Comparison of ENCODE assay signal across 2 cellular contexts in the genomic region with DNA sequence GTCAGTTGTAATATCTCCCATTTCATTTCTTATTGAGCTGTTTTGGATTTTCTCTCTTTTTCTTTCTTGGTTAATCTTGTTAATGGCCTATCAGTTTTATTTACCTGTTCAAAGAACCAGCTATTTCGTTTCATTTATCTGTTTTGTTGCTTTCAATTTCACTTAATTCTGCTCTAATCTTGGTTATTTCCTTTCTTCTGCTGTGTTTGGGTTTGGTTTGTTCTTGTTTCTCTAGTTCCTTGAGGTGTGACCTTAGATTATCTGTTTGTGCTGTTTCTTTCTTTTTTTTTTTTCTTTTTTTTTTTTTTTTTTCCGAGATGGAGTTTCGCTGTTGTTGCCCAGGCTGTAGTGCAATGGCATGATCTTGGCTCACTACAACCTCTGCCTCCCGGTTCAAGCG.
DNase-seq lines count a peak whose midpoint lies in the region; ATAC-seq, FAIRE-seq and TF ChIP-seq lines count a peak whose summit lies in the region.
"Not testable (repeated sequence)": the region's sequence is repeated elsewhere in the genome, so short reads cannot be mapped to it uniquely, and the experiment has no call there.

No MANE protein-coding gene starts in this region.

- not testable (repeated sequence) for H3K4me3 ChIP-seq in astrocyte (ENCODE audit: insufficient read depth, low read depth, low read length); K562

- TF ChIP-seq EP300 in K562 (IDR thresholded peaks at IDR 0.05; ENCODE audit: low read length) = not testable (repeated sequence)

- intact Hi-C loops in K562 (cut with micrococcal nuclease) = not testable (repeated sequence)

- peaks cover 12% of the 10 kb centered on the region for H3K9me3 Mint-ChIP-seq in astrocyte (ENCODE audit: unreplicated experiment)

- not testable (repeated sequence) for H3K79me2 ChIP-seq in astrocyte (ENCODE audit: insufficient read depth, low read length); K562 (ENCODE audit: control insufficient read depth, insufficient read depth, low read length)

- CTCF ChIA-PET in K562 (lab: Yijun Ruan, JAX; ENCODE audit: low intra/inter-chr PET ratio) = not testable (repeated sequence)

- H3K9me3 ChIP-seq in astrocyte (ENCODE audit: insufficient read depth, low read depth, low read length); K562 (replicated peaks; ENCODE audit: control insufficient read depth, insufficient read depth, low read depth, low read length): not testable (repeated sequence)

- H3K9ac ChIP-seq in astrocyte (ENCODE audit: low read length); K562 (ENCODE audit: insufficient read depth in 1 of 2, low read depth in 2 of 2, low read length in 2 of 2): not testable (repeated sequence)

- not testable (repeated sequence) for H4K20me1 ChIP-seq in astrocyte (ENCODE audit: insufficient read depth, low read length); K562 (replicated peaks; ENCODE audit: control insufficient read depth, insufficient read depth, low read length)

- WGBS in K562 (ENCODE audit: insufficient coverage, low coverage, missing lambda C conversion rate) = 0% methylated on average over 5 of the region's 5 CpGs

- H3K36me3 ChIP-seq in astrocyte (ENCODE audit: insufficient read depth, low read length); K562 (ENCODE audit: control insufficient read depth, insufficient read depth, low read length): not testable (repeated sequence)

- in situ Hi-C loops in K562 (cut with MboI) = not testable (repeated sequence)

- not testable (repeated sequence) for H2AFZ ChIP-seq in astrocyte (ENCODE audit: low read depth, low read length); K562 (ENCODE audit: low read depth, low read length)

- not testable (repeated sequence) for H3K9me1 ChIP-seq in K562 (ENCODE audit: control insufficient read depth, insufficient read depth, low read length)

- H3K4me3 Mint-ChIP-seq in astrocyte (ENCODE audit: unreplicated experiment) = not testable (repeated sequence)

- H3K36me3 Mint-ChIP-seq in astrocyte (ENCODE audit: low read depth, unreplicated experiment) = not testable (repeated sequence)

- peak overlapping the region; percentile 58 for H3K27ac Mint-ChIP-seq in astrocyte (ENCODE audit: unreplicated experiment)

- ATAC-seq in K562 = not testable (repeated sequence)

- TF ChIP-seq POLR2A in K562 (conservative IDR thresholded peaks at IDR 0.05) = not testable (repeated sequence)

- POLR2A ChIA-PET in K562 (lab: Yijun Ruan, JAX) = interaction anchor here (0.8 kb wide), 1 partner anchor 60 kb away, joined by 3 read pairs; no protein-coding TSS in a partner anchor

- DNase-seq in astrocyte (ENCODE audit: low read depth) = not testable (repeated sequence)
- DNase-seq in K562 (ENCODE audit: extremely low read depth in 1 of 4, low spot score in 3 of 4) = peak in 1 of 4 experiments; percentile 5

- H3K27ac ChIP-seq in astrocyte (ENCODE audit: low read depth, low read length); K562 (ENCODE audit: extremely low read depth, low read depth, low read length): not testable (repeated sequence)

- BruUV-seq in K562 (replicated peaks; lab: Mats Ljungman, UMichigan) = not testable (repeated sequence)

- TF ChIP-seq RAD21 in K562 (CRISPR knock-in tag; conservative IDR thresholded peaks at IDR 0.05 in 1 of 2, IDR thresholded peaks at IDR 0.05 in 1 of 2) = not testable (repeated sequence)

- not testable (repeated sequence) for H3K4me2 ChIP-seq in astrocyte (ENCODE audit: low read length); K562 (ENCODE audit: insufficient read depth, low read length)

- H3K4me1 Mint-ChIP-seq in astrocyte (ENCODE audit: low read depth, unreplicated experiment) = not testable (repeated sequence)

- not testable (repeated sequence) for H3K27me3 Mint-ChIP-seq in astrocyte (ENCODE audit: low read depth, unreplicated experiment)

- TF ChIP-seq CTCF in astrocyte (IDR thresholded peaks at IDR 0.05; ENCODE audit: insufficient read depth, low read depth, low read length); K562 (IDR thresholded peaks at IDR 0.05 in 2 of 3, conservative IDR thresholded peaks at IDR 0.05 in 1 of 3; ENCODE audit: insufficient read depth in 2 of 3, low read depth in 1 of 3, low read length in 3 of 3): not testable (repeated sequence)

- not testable (repeated sequence) for FAIRE-seq in astrocyte (lab: Jason Lieb, UNC); K562 (lab: Jason Lieb, UNC)

- not testable (repeated sequence) for H3K4me1 ChIP-seq in astrocyte (ENCODE audit: insufficient read depth, low read length); K562 (replicated peaks in 1 of 2; ENCODE audit: control insufficient read depth in 2 of 2, insufficient read depth in 2 of 2, low read length in 2 of 2)

- not testable (repeated sequence) for H3K27me3 ChIP-seq in astrocyte (ENCODE audit: insufficient read depth, low read length); K562 (ENCODE audit: control insufficient read depth in 2 of 2, insufficient read depth in 2 of 2, low read length in 2 of 2)

TF ChIP-seq in K562, 482 proteins besides CTCF, POLR2A, EP300 and RAD21 (continues in another document):
- peak; percentile 56; the same call in 1 of the 2 replicates for TF ChIP-seq HLTF (IDR thresholded peaks at IDR 0.05)
- TF ChIP-seq, protein P1, sequence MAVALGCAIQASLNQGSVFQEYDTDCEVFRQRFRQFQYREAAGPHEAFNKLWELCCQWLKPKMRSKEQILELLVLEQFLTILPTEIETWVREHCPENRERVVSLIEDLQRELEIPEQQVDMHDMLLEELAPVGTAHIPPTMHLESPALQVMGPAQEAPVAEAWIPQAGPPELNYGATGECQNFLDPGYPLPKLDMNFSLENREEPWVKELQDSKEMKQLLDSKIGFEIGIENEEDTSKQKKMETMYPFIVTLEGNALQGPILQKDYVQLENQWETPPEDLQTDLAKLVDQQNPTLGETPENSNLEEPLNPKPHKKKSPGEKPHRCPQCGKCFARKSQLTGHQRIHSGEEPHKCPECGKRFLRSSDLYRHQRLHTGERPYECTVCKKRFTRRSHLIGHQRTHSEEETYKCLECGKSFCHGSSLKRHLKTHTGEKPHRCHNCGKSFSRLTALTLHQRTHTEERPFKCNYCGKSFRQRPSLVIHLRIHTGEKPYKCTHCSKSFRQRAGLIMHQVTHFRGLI (CRISPR knock-in tag; IDR thresholded peaks at IDR 0.05) = peak; percentile 12; the same call in 1 of the 2 replicates
- 0 out of 2 replicates have a peak, but pooled peaks have one; percentile 33 for TF ChIP-seq NKRF (IDR thresholded peaks at IDR 0.05; ENCODE audit: borderline replicate concordance)
- peak; percentile 58; the same call in 1 of the 2 replicates for TF ChIP-seq FOXJ2 (tag; IDR thresholded peaks at IDR 0.05)
- 0 out of 2 replicates have a peak, but pooled peaks have one; percentile 79 for TF ChIP-seq LARP7 (IDR thresholded peaks at IDR 0.05)
- TF ChIP-seq, protein P2, sequence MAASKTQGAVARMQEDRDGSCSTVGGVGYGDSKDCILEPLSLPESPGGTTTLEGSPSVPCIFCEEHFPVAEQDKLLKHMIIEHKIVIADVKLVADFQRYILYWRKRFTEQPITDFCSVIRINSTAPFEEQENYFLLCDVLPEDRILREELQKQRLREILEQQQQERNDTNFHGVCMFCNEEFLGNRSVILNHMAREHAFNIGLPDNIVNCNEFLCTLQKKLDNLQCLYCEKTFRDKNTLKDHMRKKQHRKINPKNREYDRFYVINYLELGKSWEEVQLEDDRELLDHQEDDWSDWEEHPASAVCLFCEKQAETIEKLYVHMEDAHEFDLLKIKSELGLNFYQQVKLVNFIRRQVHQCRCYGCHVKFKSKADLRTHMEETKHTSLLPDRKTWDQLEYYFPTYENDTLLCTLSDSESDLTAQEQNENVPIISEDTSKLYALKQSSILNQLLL (CRISPR knock-in tag; IDR thresholded peaks at IDR 0.05; ENCODE audit: borderline replicate concordance) = peak; percentile 4; the same call in 1 of the 2 replicates
- peak; percentile 51 to 71; a peak in 1 of 4 replicates for TF ChIP-seq MCM7 (IDR thresholded peaks at IDR 0.05)
